In the genomic region with DNA sequence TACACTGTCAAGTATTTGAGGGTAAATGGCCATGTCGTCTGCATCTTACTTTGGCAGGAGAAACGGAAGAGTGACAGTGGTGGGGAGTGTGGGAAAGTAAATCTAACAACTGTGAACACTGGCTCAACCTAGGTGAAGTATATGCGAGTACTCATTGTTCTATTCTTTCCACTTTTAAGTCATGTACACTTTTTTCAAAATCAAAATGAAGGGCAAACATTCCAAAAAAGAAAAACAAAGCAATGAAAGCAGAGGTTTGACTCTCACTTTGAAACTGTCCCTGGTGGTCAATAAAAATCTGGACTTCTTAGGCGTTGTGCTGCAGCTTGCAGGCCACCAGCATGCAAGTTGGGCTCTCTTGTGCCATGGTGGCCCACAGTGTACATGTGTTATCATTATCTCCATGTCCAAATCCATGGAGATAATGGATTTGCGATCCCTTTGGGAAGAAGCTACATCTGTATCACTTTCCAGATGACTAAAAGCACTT, we compare ENCODE assay signal across 1 cellular context.
TF ChIP-seq lines count a peak whose summit lies in the region.

No MANE protein-coding gene starts in this region.

TF ChIP-seq in K562, 482 proteins besides CTCF, POLR2A, EP300 and RAD21:
- no peak for TF ChIP-seq SRSF7 (optimal IDR thresholded peaks at IDR 0.05; ENCODE audit: low read depth, low read length)
- no peak for TF ChIP-seq EHMT2 (IDR thresholded peaks at IDR 0.05)
- no peak for TF ChIP-seq TGIF2 (CRISPR knock-in tag; IDR thresholded peaks at IDR 0.05)
- TF ChIP-seq, protein P1, sequence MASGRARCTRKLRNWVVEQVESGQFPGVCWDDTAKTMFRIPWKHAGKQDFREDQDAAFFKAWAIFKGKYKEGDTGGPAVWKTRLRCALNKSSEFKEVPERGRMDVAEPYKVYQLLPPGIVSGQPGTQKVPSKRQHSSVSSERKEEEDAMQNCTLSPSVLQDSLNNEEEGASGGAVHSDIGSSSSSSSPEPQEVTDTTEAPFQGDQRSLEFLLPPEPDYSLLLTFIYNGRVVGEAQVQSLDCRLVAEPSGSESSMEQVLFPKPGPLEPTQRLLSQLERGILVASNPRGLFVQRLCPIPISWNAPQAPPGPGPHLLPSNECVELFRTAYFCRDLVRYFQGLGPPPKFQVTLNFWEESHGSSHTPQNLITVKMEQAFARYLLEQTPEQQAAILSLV (tag; IDR thresholded peaks at IDR 0.05): no peak
- TF ChIP-seq, protein P2, sequence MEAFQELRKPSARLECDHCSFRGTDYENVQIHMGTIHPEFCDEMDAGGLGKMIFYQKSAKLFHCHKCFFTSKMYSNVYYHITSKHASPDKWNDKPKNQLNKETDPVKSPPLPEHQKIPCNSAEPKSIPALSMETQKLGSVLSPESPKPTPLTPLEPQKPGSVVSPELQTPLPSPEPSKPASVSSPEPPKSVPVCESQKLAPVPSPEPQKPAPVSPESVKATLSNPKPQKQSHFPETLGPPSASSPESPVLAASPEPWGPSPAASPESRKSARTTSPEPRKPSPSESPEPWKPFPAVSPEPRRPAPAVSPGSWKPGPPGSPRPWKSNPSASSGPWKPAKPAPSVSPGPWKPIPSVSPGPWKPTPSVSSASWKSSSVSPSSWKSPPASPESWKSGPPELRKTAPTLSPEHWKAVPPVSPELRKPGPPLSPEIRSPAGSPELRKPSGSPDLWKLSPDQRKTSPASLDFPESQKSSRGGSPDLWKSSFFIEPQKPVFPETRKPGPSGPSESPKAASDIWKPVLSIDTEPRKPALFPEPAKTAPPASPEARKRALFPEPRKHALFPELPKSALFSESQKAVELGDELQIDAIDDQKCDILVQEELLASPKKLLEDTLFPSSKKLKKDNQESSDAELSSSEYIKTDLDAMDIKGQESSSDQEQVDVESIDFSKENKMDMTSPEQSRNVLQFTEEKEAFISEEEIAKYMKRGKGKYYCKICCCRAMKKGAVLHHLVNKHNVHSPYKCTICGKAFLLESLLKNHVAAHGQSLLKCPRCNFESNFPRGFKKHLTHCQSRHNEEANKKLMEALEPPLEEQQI (IDR thresholded peaks at IDR 0.05): no peak
TF ChIP-seq in K562: peak in this region for 0.
